In genomic region chr15:81323559-81323943, GRCh38 we compare ENCODE assay signal across 8 cellular contexts. TPM values are rescaled to one million over a fixed set of nuclear protein-coding genes. Genes with fewer than 3 reads are reported as not detected.
DNase-seq lines count a peak whose midpoint lies in the region; ATAC-seq, FAIRE-seq and TF ChIP-seq lines count a peak whose summit lies in the region.

No MANE protein-coding gene starts in this region.

- TF ChIP-seq EP300 in esophagus muscularis mucosa (IDR thresholded peaks at IDR 0.05): no peak
- no peak for TF ChIP-seq EP300 in sigmoid colon (IDR thresholded peaks at IDR 0.05)

- H3K79me2 ChIP-seq in PC-9 (ENCODE audit: low read depth): no peaks in the 10 kb centered on the region

- POLR2A ChIA-PET in PC-9 (lab: Charles Lee; ENCODE audit: unreplicated experiment): no interaction called here

- 14% methylated on average over 4 of the region's 4 CpGs for WGBS in esophagus muscularis mucosa
- WGBS in sigmoid colon, 2 donors: 2 to 11% methylated on average over 4 of the region's 4 CpGs

- H3K27ac ChIP-seq in C4-2B (peak overlapping the region; percentile 70), PC-9 (no peak overlapping the region), esophagus muscularis mucosa (replicated peaks in 1 of 4) (peak overlapping the region; percentile 72 to 81 (median 77)), sigmoid colon (peak overlapping the region; percentile 71 to 81 (median 76))

- FAIRE-seq in HTR-8/SVneo (lab: Jason Lieb, UNC): no peak

- H3K36me3 ChIP-seq in PC-9 (ENCODE audit: low read depth) (no peaks in the 10 kb centered on the region), esophagus muscularis mucosa (peaks cover 0 to 19% (median 16%) of the 10 kb centered on the region in 4 donors), sigmoid colon (peaks cover 0 to 9% (median 2%) of the 10 kb centered on the region in 4 donors)

- H3K4me3 ChIP-seq in PC-9 (no peak overlapping the region), esophagus muscularis mucosa (peak overlapping the region; percentile 70 to 87 (median 76)), sigmoid colon (peak overlapping the region; percentile 57 to 79 (median 72))

- no peaks in the 10 kb centered on the region for H3K9me2 ChIP-seq in PC-9 (ENCODE audit: insufficient read depth)

- TSS peak; percentile 52 for BruUV-seq in PC-9 (replicated peaks; lab: Mats Ljungman, UMichigan)

- no peak overlapping the region for H2AFZ ChIP-seq in PC-9

- H3K9me3 ChIP-seq in PC-9 (ENCODE audit: insufficient read depth, low read depth) (no peaks in the 10 kb centered on the region), esophagus muscularis mucosa (no peaks in the 10 kb centered on the region), sigmoid colon (no peaks in the 10 kb centered on the region)

- H4K20me1 ChIP-seq in PC-9 (ENCODE audit: insufficient read depth): no peaks in the 10 kb centered on the region

- peaks cover 36% of the 10 kb centered on the region for H3K27me3 ChIP-seq in PC-9 (ENCODE audit: insufficient read depth, low read depth)
- no peaks in the 10 kb centered on the region for H3K27me3 ChIP-seq in esophagus muscularis mucosa
- no peaks in the 10 kb centered on the region for H3K27me3 ChIP-seq in sigmoid colon

- H3K4me1 ChIP-seq in PC-9 (replicated peaks; ENCODE audit: insufficient read depth): no peaks in the 10 kb centered on the region
- peaks cover 14 to 22% (median 21%) of the 10 kb centered on the region in 4 donors for H3K4me1 ChIP-seq in esophagus muscularis mucosa
- peaks cover 0 to 20% (median 6%) of the 10 kb centered on the region in 4 donors for H3K4me1 ChIP-seq in sigmoid colon

- H3F3A ChIP-seq in PC-9 (ENCODE audit: insufficient read depth, low read depth): no peaks in the 10 kb centered on the region

- no peak for TF ChIP-seq POLR2A in esophagus muscularis mucosa (IDR thresholded peaks at IDR 0.05; ENCODE audit: low read depth)
- no peak for TF ChIP-seq POLR2A in sigmoid colon (IDR thresholded peaks at IDR 0.05)

- peak; percentile 7 for ATAC-seq in GM21737 (IDR thresholded peaks at IDR 0.05; ENCODE audit: unreplicated experiment)

- TF ChIP-seq CTCF in C4-2B (conservative IDR thresholded peaks at IDR 0.05): no peak
- TF ChIP-seq CTCF in PC-9 (conservative IDR thresholded peaks at IDR 0.05): no peak
- TF ChIP-seq CTCF in esophagus muscularis mucosa (IDR thresholded peaks at IDR 0.05): no peak
- TF ChIP-seq CTCF in sigmoid colon (IDR thresholded peaks at IDR 0.05): no peak
- no peak for TF ChIP-seq CTCF in GM10266 (IDR thresholded peaks at IDR 0.05; ENCODE audit: control insufficient read depth, insufficient read depth, low read depth, missing control alignments)

- no peak overlapping the region for H3K4me2 ChIP-seq in PC-9

- intact Hi-C loops in PC-9 (cut with micrococcal nuclease; ENCODE audit: unreplicated experiment) (no loop called here), esophagus muscularis mucosa (cut with DNase I) (loop anchor here (10.0 kb wide), 1 partner anchor 329 kb away; no protein-coding TSS in a partner anchor), sigmoid colon (cut with DNase I) (loop anchor here (5.0 to 10.0 kb wide), 2 partner anchors 319 to 724 kb away; partner anchors contain the start of genes MEX3B and TLNRD1)

- DNase-seq in PC-9 (no peak), esophagus muscularis mucosa (ENCODE audit: extremely low spot score) (no peak), sigmoid colon (no peak), GM10266 (ENCODE audit: extremely low spot score) (no peak), HTR-8/SVneo (ENCODE audit: insufficient read length, low spot score) (no peak), inferior parietal cortex (ENCODE audit: extremely low spot score) (no peak)

- CTCF ChIA-PET in PC-9 (lab: Charles Lee): no interaction called here

RNA-seq across cellular contexts. Expression of gene STARD5, which starts 0.4 kb away (rescaled TPM):
- 0.41 and 0.80 TPM in 2 replicates for total RNA-seq in PC-9 (2021)
- total RNA-seq in esophagus muscularis mucosa: 1 to 10 TPM; 2.7 to 3.7 (median 3.0) TPM
- 1 to 10 TPM in 3 of 4 donors, under 1 TPM in 1; 0.66 to 6.4 (median 3.0) TPM for total RNA-seq in sigmoid colon
- polyA plus RNA-seq in sigmoid colon: 10 to 100 TPM; 21.2 to 26.1 (median 22.8) TPM

RNA-seq across cellular contexts. Expression of gene TMC3, which starts 50.5 kb away (rescaled TPM):
- total RNA-seq in PC-9 (2021): not detected in 2 replicates
- total RNA-seq in esophagus muscularis mucosa: under 1 TPM; 0.17 to 0.99 (median 0.47) TPM
- under 1 TPM; 0.55 to 0.82 (median 0.70) TPM for total RNA-seq in sigmoid colon
- polyA plus RNA-seq in sigmoid colon: under 1 TPM in 1 of 3 donors, not detected in 2; 0.25 TPM
